9 cellular contexts compared by ENCODE assay signal in the genomic region with DNA sequence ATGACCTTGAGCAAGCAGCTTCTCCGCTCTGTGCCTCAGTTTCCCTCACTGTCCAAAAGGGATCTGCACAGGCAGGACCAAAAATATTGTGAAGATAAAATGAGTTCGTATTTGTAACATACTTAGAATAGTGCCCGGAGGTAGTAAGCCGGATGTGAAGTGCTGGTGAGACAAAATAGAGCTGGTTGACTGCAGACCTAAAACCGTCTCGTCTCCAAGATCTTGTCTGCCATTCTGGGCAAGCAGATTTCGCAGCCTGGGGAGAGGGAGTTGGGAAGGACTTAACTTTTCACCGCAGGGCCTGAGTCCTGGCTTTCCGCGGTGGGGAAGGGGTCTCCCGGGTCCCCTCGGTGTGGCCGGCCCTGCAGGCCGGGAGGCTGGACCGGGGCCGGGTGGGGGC. TPM values are rescaled to one million over a fixed set of nuclear protein-coding genes. Genes with fewer than 3 reads are reported as not detected.
DNase-seq lines count a peak whose midpoint lies in the region; ATAC-seq and TF ChIP-seq lines count a peak whose summit lies in the region.
"Had no signal": no experiment of that assay in that cellular context is flagged by ENCODE, and none has a peak within 500 bp of the region (broad histone marks: within the 10 kb centered on the region; RNA-seq: fewer than 3 reads in every experiment).

No MANE protein-coding gene starts in this region.

- H3K36me3 ChIP-seq in iPS-20b (ENCODE audit: insufficient read depth, low read depth, low read length) (no peaks in the 10 kb centered on the region), stomach smooth muscle (ENCODE audit: control insufficient read depth in 2 of 2, insufficient read depth in 2 of 2, low read length in 2 of 2) (no peaks in the 10 kb centered on the region)

- H3K4me3 ChIP-seq in iPS-20b (ENCODE audit: low read length), result peak overlapping the region; percentile 66
- peak overlapping the region; percentile 40 to 44 for H3K4me3 ChIP-seq in stomach smooth muscle (ENCODE audit: low read length in 2 of 2)

- peaks cover 16% of the 10 kb centered on the region for H3K4me1 Mint-ChIP-seq in activated CD4-positive, alpha-beta memory T cell treated with anti-CD3 and anti-CD28 coated beads, Interleukin-2, amount 10 ng/mL, durations not matched to agents 7 days and 5 days
- peaks cover 21% of the 10 kb centered on the region for H3K4me1 Mint-ChIP-seq in activated CD4-positive, alpha-beta memory T cell treated with anti-CD3 and anti-CD28 coated beads for 36 hours (ENCODE audit: low read depth)
- peaks cover 20% of the 10 kb centered on the region for H3K4me1 Mint-ChIP-seq in activated CD8-positive, alpha-beta T cell treated with anti-CD3 and anti-CD28 coated beads for 36 hours (ENCODE audit: low read depth)

- CTCF ChIA-PET in activated CD4-positive, alpha-beta memory T cell treated with anti-CD3 and anti-CD28 coated beads, Interleukin-2, amount 10 ng/mL, durations not matched to agents 7 days and 5 days (lab: Charles Lee), result interaction anchor here (1.0 to 1.5 kb wide), 3 partner anchors 8 to 28 kb away, joined by 3 to 5 read pairs (median 3); no protein-coding TSS in a partner anchor
- CTCF ChIA-PET in activated CD4-positive, alpha-beta memory T cell treated with anti-CD3 and anti-CD28 coated beads for 36 hours (lab: Charles Lee), result interaction anchor here (0.7 to 1.6 kb wide), 3 partner anchors 13 to 28 kb away, joined by 3 to 4 read pairs (median 3); no protein-coding TSS in a partner anchor
- CTCF ChIA-PET in activated CD8-positive, alpha-beta T cell treated with anti-CD3 and anti-CD28 coated beads for 36 hours (lab: Charles Lee), result interaction anchor here (1.9 to 2.3 kb wide), 2 partner anchors 13 to 29 kb away, joined by 6 to 8 read pairs; no protein-coding TSS in a partner anchor

- intact Hi-C loops in activated CD4-positive, alpha-beta memory T cell treated with anti-CD3 and anti-CD28 coated beads for 36 hours (cut with micrococcal nuclease), result no loop called here
- intact Hi-C loops in activated CD8-positive, alpha-beta T cell treated with anti-CD3 and anti-CD28 coated beads for 36 hours (cut with micrococcal nuclease), result no loop called here

- no peak for TF ChIP-seq CTCF in activated CD8-positive, alpha-beta T cell treated with anti-CD3 and anti-CD28 coated beads for 36 hours (IDR thresholded peaks at IDR 0.05)

- POLR2A ChIA-PET in activated CD4-positive, alpha-beta memory T cell treated with anti-CD3 and anti-CD28 coated beads, Interleukin-2, amount 10 ng/mL, durations not matched to agents 7 days and 5 days (lab: Charles Lee), result interaction anchor here (0.9 to 2.7 kb wide), 10 partner anchors 10 to 638 kb away, joined by 3 to 18 read pairs (median 4); a partner anchor contains a TSS
- POLR2A ChIA-PET in activated CD4-positive, alpha-beta memory T cell treated with anti-CD3 and anti-CD28 coated beads for 36 hours (lab: Charles Lee), result interaction anchor here (1.9 kb wide), 1 partner anchor 13 kb away, joined by 10 read pairs; no protein-coding TSS in a partner anchor
- POLR2A ChIA-PET in activated CD8-positive, alpha-beta T cell treated with anti-CD3 and anti-CD28 coated beads for 36 hours (lab: Charles Lee), result interaction anchor here (2.0 to 4.3 kb wide), 2 partner anchors 13 to 80 kb away, joined by 9 to 23 read pairs; no protein-coding TSS in a partner anchor

- no peaks in the 10 kb centered on the region for H3K9me3 ChIP-seq in iPS-20b (ENCODE audit: insufficient read depth, low read depth, low read length)
- H3K9me3 ChIP-seq in stomach smooth muscle (ENCODE audit: control insufficient read depth in 2 of 2, low read length in 2 of 2), result no peaks in the 10 kb centered on the region

- H3K4me3 Mint-ChIP-seq in activated CD4-positive, alpha-beta memory T cell treated with anti-CD3 and anti-CD28 coated beads, Interleukin-2, amount 10 ng/mL, durations not matched to agents 7 days and 5 days, result peak overlapping the region; percentile 59
- no peak overlapping the region for H3K4me3 Mint-ChIP-seq in activated CD4-positive, alpha-beta memory T cell treated with anti-CD3 and anti-CD28 coated beads for 36 hours
- H3K4me3 Mint-ChIP-seq in activated CD8-positive, alpha-beta T cell treated with anti-CD3 and anti-CD28 coated beads for 36 hours, result peak overlapping the region; percentile 40

- H3K27me3 Mint-ChIP-seq in activated CD4-positive, alpha-beta memory T cell treated with anti-CD3 and anti-CD28 coated beads, Interleukin-2, amount 10 ng/mL, durations not matched to agents 7 days and 5 days, result peaks cover 11% of the 10 kb centered on the region
- H3K27me3 Mint-ChIP-seq in activated CD4-positive, alpha-beta memory T cell treated with anti-CD3 and anti-CD28 coated beads for 36 hours, result peaks cover 1% of the 10 kb centered on the region
- H3K27me3 Mint-ChIP-seq in activated CD8-positive, alpha-beta T cell treated with anti-CD3 and anti-CD28 coated beads for 36 hours, result no peaks in the 10 kb centered on the region

- no peaks in the 10 kb centered on the region for H3K36me3 Mint-ChIP-seq in activated CD4-positive, alpha-beta memory T cell treated with anti-CD3 and anti-CD28 coated beads, Interleukin-2, amount 10 ng/mL, durations not matched to agents 7 days and 5 days (ENCODE audit: low read depth)
- no peaks in the 10 kb centered on the region for H3K36me3 Mint-ChIP-seq in activated CD4-positive, alpha-beta memory T cell treated with anti-CD3 and anti-CD28 coated beads for 36 hours
- peaks cover 3% of the 10 kb centered on the region for H3K36me3 Mint-ChIP-seq in activated CD8-positive, alpha-beta T cell treated with anti-CD3 and anti-CD28 coated beads for 36 hours (ENCODE audit: low read depth)

- H3K9ac ChIP-seq in iPS-20b (ENCODE audit: low read depth, low read length), result peak overlapping the region; percentile 26; the same call in 1 of the 2 replicates
- no peak overlapping the region for H3K9ac ChIP-seq in stomach smooth muscle (ENCODE audit: low read length in 2 of 2)

- H3K9me3 Mint-ChIP-seq in activated CD4-positive, alpha-beta memory T cell treated with anti-CD3 and anti-CD28 coated beads, Interleukin-2, amount 10 ng/mL, durations not matched to agents 7 days and 5 days, result no peaks in the 10 kb centered on the region
- H3K9me3 Mint-ChIP-seq in activated CD4-positive, alpha-beta memory T cell treated with anti-CD3 and anti-CD28 coated beads for 36 hours, result no peaks in the 10 kb centered on the region
- H3K9me3 Mint-ChIP-seq in activated CD8-positive, alpha-beta T cell treated with anti-CD3 and anti-CD28 coated beads for 36 hours, result no peaks in the 10 kb centered on the region

- H3K27me3 ChIP-seq in iPS-20b (ENCODE audit: insufficient read depth, low read length) (peaks cover 48% of the 10 kb centered on the region), stomach smooth muscle (ENCODE audit: control insufficient read depth in 1 of 2, insufficient read depth in 2 of 2, low read length in 2 of 2) (peaks cover 0 to 5% of the 10 kb centered on the region in 2 donors)

- no peak for DNase-seq in activated CD4-positive, alpha-beta memory T cell treated with anti-CD3 and anti-CD28 coated beads, Interleukin-2, amount 10 ng/mL, durations not matched to agents 7 days and 5 days
- DNase-seq in activated CD4-positive, alpha-beta memory T cell treated with anti-CD3 and anti-CD28 coated beads for 36 hours, result no peak
- peak; percentile 22 for DNase-seq in activated CD8-positive, alpha-beta T cell treated with anti-CD3 and anti-CD28 coated beads for 36 hours
- DNase-seq in SKM-1 treated with dmso at 0.1 percent for 144 hours (lab: John Stamatoyannopoulos, UW; ENCODE audit: unreplicated experiment), result no peak
- DNase-seq in AG08395 (ENCODE audit: low spot score), result no peak
- DNase-seq: Caco-2 had no signal

- H3K27ac ChIP-seq in iPS-20b (ENCODE audit: low read length) (no peak overlapping the region), stomach smooth muscle (ENCODE audit: low read length) (no peak overlapping the region)

- ATAC-seq in activated CD8-positive, alpha-beta T cell treated with anti-CD3 and anti-CD28 coated beads for 36 hours, result no peak
- ATAC-seq in HG03045 (IDR thresholded peaks at IDR 0.05; ENCODE audit: unreplicated experiment), result no peak

- H3K4me1 ChIP-seq in iPS-20b (ENCODE audit: insufficient read depth, low read length) (peaks cover 6% of the 10 kb centered on the region; the same call in 1 of the 2 replicates), stomach smooth muscle (ENCODE audit: control insufficient read depth, insufficient read depth, low read length) (peaks cover 42% of the 10 kb centered on the region)

- peak overlapping the region; percentile 12 for H3K27ac Mint-ChIP-seq in activated CD4-positive, alpha-beta memory T cell treated with anti-CD3 and anti-CD28 coated beads, Interleukin-2, amount 10 ng/mL, durations not matched to agents 7 days and 5 days
- no peak overlapping the region for H3K27ac Mint-ChIP-seq in activated CD4-positive, alpha-beta memory T cell treated with anti-CD3 and anti-CD28 coated beads for 36 hours
- H3K27ac Mint-ChIP-seq in activated CD8-positive, alpha-beta T cell treated with anti-CD3 and anti-CD28 coated beads for 36 hours, result no peak overlapping the region

RNA-seq across cellular contexts. Expression of a gene that starts 8.2 kb away (rescaled TPM):
- 10 to 100 TPM; 17.3 to 19.0 TPM for total RNA-seq in activated CD4-positive, alpha-beta memory T cell treated with anti-CD3 and anti-CD28 coated beads, Interleukin-2, amount 10 ng/mL, durations not matched to agents 7 days and 5 days
- total RNA-seq in activated CD4-positive, alpha-beta memory T cell treated with anti-CD3 and anti-CD28 coated beads for 36 hours, result 10 to 100 TPM; 13.8 to 14.6 TPM
- 10 to 100 TPM; 23.2 to 26.2 TPM for total RNA-seq in activated CD8-positive, alpha-beta T cell treated with anti-CD3 and anti-CD28 coated beads for 36 hours

RNA-seq across cellular contexts. Expression of a gene that starts 17.2 kb away (rescaled TPM):
- total RNA-seq in activated CD4-positive, alpha-beta memory T cell treated with anti-CD3 and anti-CD28 coated beads, Interleukin-2, amount 10 ng/mL, durations not matched to agents 7 days and 5 days, result 10 to 100 TPM; 29.9 to 30.2 TPM
- total RNA-seq in activated CD4-positive, alpha-beta memory T cell treated with anti-CD3 and anti-CD28 coated beads for 36 hours, result 10 to 100 TPM; 32.7 to 39.1 TPM
- 10 to 100 TPM; 24.4 to 27.0 TPM for total RNA-seq in activated CD8-positive, alpha-beta T cell treated with anti-CD3 and anti-CD28 coated beads for 36 hours

RNA-seq across cellular contexts. Expression of a gene that starts 35.5 kb away (rescaled TPM):
- 10 to 100 TPM; 12.6 to 13.9 TPM for total RNA-seq in activated CD4-positive, alpha-beta memory T cell treated with anti-CD3 and anti-CD28 coated beads, Interleukin-2, amount 10 ng/mL, durations not matched to agents 7 days and 5 days
- total RNA-seq in activated CD4-positive, alpha-beta memory T cell treated with anti-CD3 and anti-CD28 coated beads for 36 hours, result 10 to 100 TPM; 12.4 to 13.7 TPM
- 10 to 100 TPM; 11.4 to 12.7 TPM for total RNA-seq in activated CD8-positive, alpha-beta T cell treated with anti-CD3 and anti-CD28 coated beads for 36 hours
